Comparison of ENCODE assay signal across 8 cellular contexts in genomic region chr21:45074048-45074817, GRCh38. TPM values are rescaled to one million over a fixed set of nuclear protein-coding genes. Genes with fewer than 3 reads are reported as not detected.
DNase-seq lines count a peak whose midpoint lies in the region; ATAC-seq, FAIRE-seq and TF ChIP-seq lines count a peak whose summit lies in the region.

TSS of gene ADARB1 (plus strand) at chr21:45074580. CDS start at chr21:45171657, 97,077 bp downstream.

- no peak within 1 kb of the TSS for H3K27ac ChIP-seq in KMS-11

- peak within 1 kb of the TSS; percentile 84 for H3K4me3 ChIP-seq in BJ (ENCODE audit: low read depth, low read length)
- no peak within 1 kb of the TSS for H3K4me3 ChIP-seq in KMS-11 (IDR thresholded peaks at IDR 0.05; ENCODE audit: insufficient read depth, low read depth, low read length)

- H2AFZ ChIP-seq in KMS-11 (ENCODE audit: low read depth) = peak within 1 kb of the TSS; percentile 93

- CTCF ChIA-PET in BJ (lab: Yijun Ruan, JAX) = interaction anchor here (1.0 to 2.0 kb wide), 5 partner anchors 54 to 124 kb away, joined by 3 to 5 read pairs (median 4); no protein-coding TSS in a partner anchor

- H3K9ac ChIP-seq in KMS-11 = peak within 1 kb of the TSS; percentile 59; the same call in 1 of the 2 replicates

- TF ChIP-seq CTCF in BJ (IDR thresholded peaks at IDR 0.05; ENCODE audit: insufficient read depth, low read depth, low read length) (no peak), KMS-11 (conservative IDR thresholded peaks at IDR 0.05; ENCODE audit: low read depth, low read length) (no peak)

- no peaks in the 10 kb centered on the region for H4K20me1 ChIP-seq in KMS-11 (ENCODE audit: insufficient read depth)

- H3K27me3 ChIP-seq in BJ (ENCODE audit: control insufficient read depth, insufficient read depth, low read length) (no peaks in the 10 kb centered on the region), KMS-11 (ENCODE audit: insufficient read depth, low read depth) (no peaks in the 10 kb centered on the region)

- no peak for FAIRE-seq in GM19239 (lab: Jason Lieb, UNC)

- peaks cover 26% of the 10 kb centered on the region for H3K4me1 ChIP-seq in KMS-11 (ENCODE audit: low read depth, poor library complexity, severe bottlenecking)

- no peak for ATAC-seq in HG03457 (IDR thresholded peaks at IDR 0.05; ENCODE audit: unreplicated experiment)

- peak within 1 kb of the TSS; percentile 77 for H3K4me2 ChIP-seq in KMS-11

- POLR2A ChIA-PET in BJ (lab: Charles Lee) = no interaction called here

- DNase-seq in BJ (ENCODE audit: low read depth) (no peak), GM19239 (ENCODE audit: insufficient read length, low spot score) (peak; percentile 96), T-helper 9 cell (peak; percentile 56), astrocyte of the hippocampus (ENCODE audit: low read depth, low spot score) (peak; percentile 89), hippocampal formation (lab: John Stamatoyannopoulos, UW) (peak; percentile 26 to 43), retina (peak; percentile 83)

- peaks cover 15% of the 10 kb centered on the region for H3K79me2 ChIP-seq in KMS-11 (ENCODE audit: insufficient read depth, low read depth)

- no peaks in the 10 kb centered on the region for H3K36me3 ChIP-seq in BJ (ENCODE audit: control insufficient read depth, insufficient read depth, low read length)
- H3K36me3 ChIP-seq in KMS-11 (ENCODE audit: insufficient read depth) = no peaks in the 10 kb centered on the region

RNA-seq across cellular contexts. Expression of gene ADARB1, which starts in this region (rescaled TPM):
- 8.9 and 10.9 TPM in 2 replicates for polyA plus RNA-seq in BJ (2011; rRNA removed)
- 13.5 and 15.4 TPM in 2 replicates for polyA minus RNA-seq in BJ (2011; rRNA and poly(A)+ RNA removed)
